ENCODE assay signal across 12 cellular contexts in genomic region chr19:35510626-35510964, GRCh38. TPM values are rescaled to one million over a fixed set of nuclear protein-coding genes. Genes with fewer than 3 reads are reported as not detected.
DNase-seq lines count a peak whose midpoint lies in the region; ATAC-seq and TF ChIP-seq lines count a peak whose summit lies in the region.
"Had no signal": no experiment of that assay in that cellular context is flagged by ENCODE, and none has a peak within 500 bp of the region (broad histone marks: within the 10 kb centered on the region; RNA-seq: fewer than 3 reads in every experiment).

No MANE protein-coding gene starts in this region.

- H3K9me3 ChIP-seq in ascending aorta = no peaks in the 10 kb centered on the region
- no peaks in the 10 kb centered on the region for H3K9me3 ChIP-seq in thyroid gland

- peaks cover 14% of the 10 kb centered on the region for H3K4me1 Mint-ChIP-seq in activated T-cell treated with anti-CD3 and anti-CD28 coated beads, Interleukin-2, amount 50 U/mL, for 72 hours (ENCODE audit: low read depth)
- peaks cover 15% of the 10 kb centered on the region for H3K4me1 Mint-ChIP-seq in memory B cell
- H3K4me1 Mint-ChIP-seq in activated CD8-positive, alpha-beta memory T cell treated with anti-CD3 and anti-CD28 coated beads, Interleukin-2, amount 10 ng/mL, durations not matched to agents 7 days and 5 days = peaks cover 14% of the 10 kb centered on the region

- no peaks in the 10 kb centered on the region for H3K36me3 Mint-ChIP-seq in activated T-cell treated with anti-CD3 and anti-CD28 coated beads, Interleukin-2, amount 50 U/mL, for 72 hours (ENCODE audit: insufficient read depth in 2 of 2)
- no peaks in the 10 kb centered on the region for H3K36me3 Mint-ChIP-seq in memory B cell
- H3K36me3 Mint-ChIP-seq in activated CD8-positive, alpha-beta memory T cell treated with anti-CD3 and anti-CD28 coated beads, Interleukin-2, amount 10 ng/mL, durations not matched to agents 7 days and 5 days = no peaks in the 10 kb centered on the region
- H3K36me3 Mint-ChIP-seq: T-cell had no signal

- peak overlapping the region in 1 of 2 donors; percentile 46 for H3K27ac ChIP-seq in ascending aorta
- H3K27ac ChIP-seq in thyroid gland = peak overlapping the region; percentile 67 to 89 (median 79)

- CTCF ChIA-PET in activated CD8-positive, alpha-beta memory T cell treated with anti-CD3 and anti-CD28 coated beads, Interleukin-2, amount 10 ng/mL, durations not matched to agents 7 days and 5 days (lab: Charles Lee) = interaction anchor here (0.5 to 3.7 kb wide), 35 partner anchors 9 to 444 kb away, joined by 3 to 21 read pairs (median 3); partner anchors contain the start of genes COX6B1, FFAR2 and FFAR3

- no peaks in the 10 kb centered on the region for H3K27me3 ChIP-seq in ascending aorta
- no peaks in the 10 kb centered on the region for H3K27me3 ChIP-seq in thyroid gland

- H3K9me3 Mint-ChIP-seq in activated T-cell treated with anti-CD3 and anti-CD28 coated beads, Interleukin-2, amount 50 U/mL, for 72 hours = no peaks in the 10 kb centered on the region
- no peaks in the 10 kb centered on the region for H3K9me3 Mint-ChIP-seq in memory B cell
- H3K9me3 Mint-ChIP-seq in activated CD8-positive, alpha-beta memory T cell treated with anti-CD3 and anti-CD28 coated beads, Interleukin-2, amount 10 ng/mL, durations not matched to agents 7 days and 5 days (ENCODE audit: low read depth) = no peaks in the 10 kb centered on the region
- H3K9me3 Mint-ChIP-seq: T-cell had no signal

- H3K4me3 ChIP-seq in ascending aorta (peak overlapping the region; percentile 49 to 67), thyroid gland (replicated peaks in 1 of 3) (peak overlapping the region in 1 of 3 donors; percentile 37)

- peak overlapping the region; percentile 80 to 82 for H3K4me3 Mint-ChIP-seq in activated T-cell treated with anti-CD3 and anti-CD28 coated beads, Interleukin-2, amount 50 U/mL, for 72 hours
- H3K4me3 Mint-ChIP-seq in memory B cell = peak overlapping the region; percentile 79
- H3K4me3 Mint-ChIP-seq in activated CD8-positive, alpha-beta memory T cell treated with anti-CD3 and anti-CD28 coated beads, Interleukin-2, amount 10 ng/mL, durations not matched to agents 7 days and 5 days = no peak overlapping the region

- TF ChIP-seq POLR2A in thyroid gland (IDR thresholded peaks at IDR 0.05) = no peak

- TF ChIP-seq CTCF in ascending aorta (IDR thresholded peaks at IDR 0.05) (no peak), thyroid gland (IDR thresholded peaks at IDR 0.05) (peak in 1 of 6 experiments; percentile 8)

- ATAC-seq in activated T-cell treated with anti-CD3 and anti-CD28 coated beads, Interleukin-2, amount 50 U/mL, for 72 hours (replicated peaks in 1 of 2) = peak; percentile 2 to 5
- no peak for ATAC-seq in memory B cell (ENCODE audit: low read depth)
- ATAC-seq in activated CD8-positive, alpha-beta memory T cell treated with anti-CD3 and anti-CD28 coated beads, Interleukin-2, amount 10 ng/mL, durations not matched to agents 7 days and 5 days = no peak

- H3K36me3 ChIP-seq in ascending aorta (no peaks in the 10 kb centered on the region), thyroid gland (peaks cover 0 to under 1% of the 10 kb centered on the region in 2 donors)

- peaks cover 53% of the 10 kb centered on the region for H3K27me3 Mint-ChIP-seq in activated T-cell treated with anti-CD3 and anti-CD28 coated beads, Interleukin-2, amount 50 U/mL, for 72 hours (ENCODE audit: low read depth)
- peaks cover 22% of the 10 kb centered on the region for H3K27me3 Mint-ChIP-seq in memory B cell
- peaks cover 56% of the 10 kb centered on the region for H3K27me3 Mint-ChIP-seq in activated CD8-positive, alpha-beta memory T cell treated with anti-CD3 and anti-CD28 coated beads, Interleukin-2, amount 10 ng/mL, durations not matched to agents 7 days and 5 days

- no peak overlapping the region for H3K27ac Mint-ChIP-seq in activated T-cell treated with anti-CD3 and anti-CD28 coated beads, Interleukin-2, amount 50 U/mL, for 72 hours
- peak overlapping the region; percentile 56 for H3K27ac Mint-ChIP-seq in memory B cell
- no peak overlapping the region for H3K27ac Mint-ChIP-seq in activated CD8-positive, alpha-beta memory T cell treated with anti-CD3 and anti-CD28 coated beads, Interleukin-2, amount 10 ng/mL, durations not matched to agents 7 days and 5 days

- no peaks in the 10 kb centered on the region for H3K4me1 ChIP-seq in ascending aorta
- H3K4me1 ChIP-seq in thyroid gland = peaks cover 20 to 33% of the 10 kb centered on the region in 2 donors

- intact Hi-C loops in ascending aorta (cut with DNase I) (loop anchor here (2.0 kb wide), 1 partner anchor 34 kb away; the partner anchor contains the start of gene TMEM147), thyroid gland (cut with DNase I) (loop anchor here (5.0 kb wide), 1 partner anchor 77 kb away; the partner anchor contains the start of gene PMIS2)

- 20 to 35% methylated on average over 4 to 13 of the region's 15 CpGs for WGBS in thyroid gland, 2 donors

- DNase-seq in activated T-cell treated with anti-CD3 and anti-CD28 coated beads, Interleukin-2, amount 50 U/mL, for 72 hours = no peak
- DNase-seq in activated T-cell treated with anti-CD3 and anti-CD28 coated beads, Interleukin-2, amount 50 U/mL, for 48 hours = no peak
- DNase-seq in ascending aorta (ENCODE audit: low spot score in 2 of 2) (no peak), memory B cell (ENCODE audit: low spot score in 2 of 2) (no peak), thyroid gland (no peak), NCI-H1092 (lab: John Stamatoyannopoulos, UW) (no peak), amniotic stem cell (lab: John Stamatoyannopoulos, UW) (no peak)
- no peak for DNase-seq in activated CD8-positive, alpha-beta memory T cell treated with anti-CD3 and anti-CD28 coated beads, Interleukin-2, amount 10 ng/mL, durations not matched to agents 7 days and 5 days
- DNase-seq: cortex of kidney, NCI-H446 treated with DMSO at 0.1 percent for 48 hours had no signal

RNA-seq across cellular contexts. Expression of gene DMKN, which starts 2.9 kb away (rescaled TPM):
- 1 to 10 TPM; 3.7 to 7.5 TPM for total RNA-seq in activated T-cell treated with anti-CD3 and anti-CD28 coated beads, Interleukin-2, amount 50 U/mL, for 72 hours
- 1.7 TPM for total RNA-seq in ascending aorta
- total RNA-seq in thyroid gland = 100 to 1,000 TPM; 164 to 348 (median 213) TPM
- not detected for total RNA-seq in activated CD8-positive, alpha-beta memory T cell treated with anti-CD3 and anti-CD28 coated beads, Interleukin-2, amount 10 ng/mL, durations not matched to agents 7 days and 5 days
- total RNA-seq: pulmonary artery endothelial cell had no signal

RNA-seq across cellular contexts. Expression of gene SBSN, which starts 17.5 kb away (rescaled TPM):
- total RNA-seq in activated T-cell treated with anti-CD3 and anti-CD28 coated beads, Interleukin-2, amount 50 U/mL, for 72 hours = under 1 TPM in 1 of 2 donors, not detected in 1; 0.21 TPM
- total RNA-seq in ascending aorta = not detected
- 1 to 10 TPM in 1 of 4 donors, not detected in 3; 1.2 TPM for total RNA-seq in thyroid gland
- not detected for total RNA-seq in activated CD8-positive, alpha-beta memory T cell treated with anti-CD3 and anti-CD28 coated beads, Interleukin-2, amount 10 ng/mL, durations not matched to agents 7 days and 5 days
- total RNA-seq: pulmonary artery endothelial cell had no signal

RNA-seq across cellular contexts. Expression of gene KRTDAP, which starts 20.3 kb away (rescaled TPM):
- total RNA-seq in activated T-cell treated with anti-CD3 and anti-CD28 coated beads, Interleukin-2, amount 50 U/mL, for 72 hours = not detected
- total RNA-seq in ascending aorta = not detected
- 1 to 10 TPM in 1 of 4 donors, not detected in 3; 2.7 TPM for total RNA-seq in thyroid gland
- not detected for total RNA-seq in activated CD8-positive, alpha-beta memory T cell treated with anti-CD3 and anti-CD28 coated beads, Interleukin-2, amount 10 ng/mL, durations not matched to agents 7 days and 5 days
- total RNA-seq: pulmonary artery endothelial cell, T-cell had no signal

RNA-seq across cellular contexts. Expression of gene GAPDHS, which starts 22.7 kb away (rescaled TPM):
- total RNA-seq in activated T-cell treated with anti-CD3 and anti-CD28 coated beads, Interleukin-2, amount 50 U/mL, for 72 hours = not detected
- not detected for total RNA-seq in ascending aorta
- 1 to 10 TPM in 1 of 4 donors, not detected in 3; 1.6 TPM for total RNA-seq in thyroid gland
- not detected for total RNA-seq in activated CD8-positive, alpha-beta memory T cell treated with anti-CD3 and anti-CD28 coated beads, Interleukin-2, amount 10 ng/mL, durations not matched to agents 7 days and 5 days
- total RNA-seq: pulmonary artery endothelial cell, T-cell had no signal

RNA-seq across cellular contexts. Expression of gene TMEM147, which starts 34.8 kb away (rescaled TPM):
- 10 to 100 TPM; 79.0 to 87.8 TPM for total RNA-seq in activated T-cell treated with anti-CD3 and anti-CD28 coated beads, Interleukin-2, amount 50 U/mL, for 72 hours
- total RNA-seq in ascending aorta = 99.7 TPM
- total RNA-seq in thyroid gland = 100 to 1,000 TPM; 186 to 202 (median 188) TPM
- total RNA-seq in activated CD8-positive, alpha-beta memory T cell treated with anti-CD3 and anti-CD28 coated beads, Interleukin-2, amount 10 ng/mL, durations not matched to agents 7 days and 5 days = 10 to 100 TPM; 43.6 to 65.3 TPM

Comparison
In these comparisons a context has a peak if more than half of its experiments do, and no peak if none do; other contexts are left out.
1. ATAC-seq: peak in activated T-cell treated with anti-CD3 and anti-CD28 coated beads, Interleukin-2, amount 50 U/mL, for 72 hours (2 of 2); none in memory B cell (single experiment) and activated CD8-positive, alpha-beta memory T cell treated with anti-CD3 and anti-CD28 coated beads, Interleukin-2, amount 10 ng/mL, durations not matched to agents 7 days and 5 days (single experiment).
2. RNA of gene DMKN, which starts 2.9 kb away (total RNA-seq): 164 to 348 TPM in thyroid gland; 3.7 to 7.5 TPM in activated T-cell treated with anti-CD3 and anti-CD28 coated beads, Interleukin-2, amount 50 U/mL, for 72 hours, 1.7 TPM in ascending aorta (single experiment) and not detected in activated CD8-positive, alpha-beta memory T cell treated with anti-CD3 and anti-CD28 coated beads, Interleukin-2, amount 10 ng/mL, durations not matched to agents 7 days and 5 days; every median in the first group is over 10 times any median in the second.